ENCODE assay signal across 23 cellular contexts in the genomic region with DNA sequence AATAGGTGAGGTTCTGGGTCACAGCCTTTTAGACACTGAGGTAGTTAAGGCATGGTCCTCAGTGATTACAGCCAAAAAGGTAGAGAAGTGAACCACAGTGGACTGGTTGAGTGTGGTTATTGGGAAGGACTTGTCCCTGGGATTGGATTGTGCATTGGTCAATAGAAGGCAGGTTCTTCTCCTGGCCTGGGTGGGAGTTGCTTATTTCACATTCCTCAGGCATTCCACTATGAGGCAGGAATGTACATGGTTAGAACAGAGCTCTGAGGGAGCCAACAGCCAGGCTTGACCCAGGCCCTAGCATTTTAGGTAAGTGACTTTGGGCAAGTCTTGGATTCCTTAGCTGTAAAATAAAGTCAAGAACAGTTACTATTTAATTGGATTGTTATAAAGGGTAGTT.
DNase-seq lines count a peak whose midpoint lies in the region; ATAC-seq and TF ChIP-seq lines count a peak whose summit lies in the region.
"Had no signal": no experiment of that assay in that cellular context is flagged by ENCODE, and none has a peak within 500 bp of the region (broad histone marks: within the 10 kb centered on the region; RNA-seq: fewer than 3 reads in every experiment).

No MANE protein-coding gene starts in this region.

- H3K79me1 ChIP-seq in trophoblast cell (ENCODE audit: low read length) = peaks cover 2% of the 10 kb centered on the region

- no peak overlapping the region for H2BK120ac ChIP-seq in trophoblast cell (ENCODE audit: insufficient read depth, low read length, poor library complexity)

- H3K36me3 Mint-ChIP-seq in GM23338 (ENCODE audit: low read depth) = no peaks in the 10 kb centered on the region
- H3K36me3 Mint-ChIP-seq: stimulated activated naive B cell treated with anti-CD40 and anti-IgM and Interleukin-4, amounts not matched to agents 10 μg/mL and 1 μg/mL and 100 μg/mL, for 72 hours had no signal

- H3K9me3 ChIP-seq in trophoblast cell (ENCODE audit: insufficient read depth, low read depth, low read length) = no peaks in the 10 kb centered on the region
- H3K9me3 ChIP-seq: heart right ventricle, right atrium auricular region, tibial artery had no signal

- no peaks in the 10 kb centered on the region for H3F3A ChIP-seq in GM23338 (replicated peaks; ENCODE audit: low read depth)

- H2AFZ ChIP-seq in GM23338 (no peak overlapping the region), trophoblast cell (ENCODE audit: insufficient read depth, low read length, poor library complexity) (no peak overlapping the region)

- no peak overlapping the region for H3K27ac Mint-ChIP-seq in GM23338
- H3K27ac Mint-ChIP-seq: B cell; stimulated activated naive B cell treated with anti-CD40 and anti-IgM and Interleukin-4, amounts not matched to agents 10 μg/mL and 1 μg/mL and 100 μg/mL, for 72 hours had no signal

- no peak overlapping the region for H3K14ac ChIP-seq in trophoblast cell (ENCODE audit: low read length)

- no peak overlapping the region for H4K12ac ChIP-seq in trophoblast cell (ENCODE audit: low read depth, low read length)

- no peak overlapping the region for H4K91ac ChIP-seq in trophoblast cell (ENCODE audit: low read depth, low read length)

- H3K9ac ChIP-seq in trophoblast cell (ENCODE audit: low read length) = no peak overlapping the region

- no peaks in the 10 kb centered on the region for H3K4me1 ChIP-seq in GM23338 (ENCODE audit: insufficient read depth)
- peaks cover 10 to 16% of the 10 kb centered on the region in 2 experiments for H3K4me1 ChIP-seq in trophoblast cell (ENCODE audit: control insufficient read depth in 1 of 2, insufficient read depth in 2 of 2, low read length in 2 of 2)
- H3K4me1 ChIP-seq: heart right ventricle, right atrium auricular region had no signal

- H2BK12ac ChIP-seq in trophoblast cell (ENCODE audit: low read length) = peak overlapping the region; percentile 61

- H3K27me3 Mint-ChIP-seq in GM23338 (ENCODE audit: insufficient read depth, low read depth, poor library complexity) = no peaks in the 10 kb centered on the region

- peak; percentile 94 for ATAC-seq in GM23338
- ATAC-seq in GM18867 (IDR thresholded peaks at IDR 0.05; ENCODE audit: unreplicated experiment) = no peak
- ATAC-seq: heart right ventricle; left cardiac atrium; stimulated activated naive B cell treated with anti-CD40 and anti-IgM and Interleukin-4, amounts not matched to agents 10 μg/mL and 1 μg/mL and 100 μg/mL, for 72 hours had no signal

- H3K9me2 ChIP-seq in GM23338 (ENCODE audit: insufficient read depth) = 0 out of 2 replicates have a peak, but pooled peaks cover 6% of the 10 kb centered on the region

- H3K27me3 ChIP-seq in GM23338 (ENCODE audit: insufficient read depth) (no peaks in the 10 kb centered on the region), trophoblast cell (ENCODE audit: insufficient read depth, low read length) (no peaks in the 10 kb centered on the region)
- H3K27me3 ChIP-seq: heart right ventricle, right atrium auricular region, tibial artery had no signal

- H3K4me1 Mint-ChIP-seq in GM23338 = peaks cover 10% of the 10 kb centered on the region
- H3K4me1 Mint-ChIP-seq: B cell; stimulated activated naive B cell treated with anti-CD40 and anti-IgM and Interleukin-4, amounts not matched to agents 10 μg/mL and 1 μg/mL and 100 μg/mL, for 72 hours had no signal

- H3K4me3 Mint-ChIP-seq in GM23338 = no peak overlapping the region
- H3K4me3 Mint-ChIP-seq: B cell; stimulated activated naive B cell treated with anti-CD40 and anti-IgM and Interleukin-4, amounts not matched to agents 10 μg/mL and 1 μg/mL and 100 μg/mL, for 72 hours had no signal

- H3K9me3 Mint-ChIP-seq in GM23338 = no peaks in the 10 kb centered on the region
- H3K9me3 Mint-ChIP-seq: stimulated activated naive B cell treated with anti-CD40 and anti-IgM and Interleukin-4, amounts not matched to agents 10 μg/mL and 1 μg/mL and 100 μg/mL, for 72 hours had no signal

- no peak for TF ChIP-seq CTCF in GM23338 (conservative IDR thresholded peaks at IDR 0.05; ENCODE audit: low read depth in 2 of 2)

- H3K36me3 ChIP-seq in GM23338 (ENCODE audit: insufficient read depth) (no peaks in the 10 kb centered on the region), trophoblast cell (ENCODE audit: control insufficient read depth in 1 of 2, insufficient read depth in 2 of 2, low read length in 2 of 2) (no peaks in the 10 kb centered on the region)
- H3K36me3 ChIP-seq: heart right ventricle, right atrium auricular region, tibial artery had no signal

- H3K27ac ChIP-seq in GM23338 (ENCODE audit: low read depth) = no peak overlapping the region
- H3K27ac ChIP-seq in trophoblast cell (ENCODE audit: low read depth, low read length) = no peak overlapping the region
- H3K27ac ChIP-seq: coronary artery, heart right ventricle, right atrium auricular region, tibial artery had no signal

- DNase-seq in GM23338 (ENCODE audit: low spot score) = peak; percentile 68
- peak; percentile 8 for DNase-seq in SW480 (ENCODE audit: low spot score)
- DNase-seq in iPS DF 19.7 (ENCODE audit: low read depth, low spot score) = peak; percentile 20
- DNase-seq in trophoblast cell = peak; percentile 34 to 79
- DNase-seq in MV-4-11 (lab: John Stamatoyannopoulos, UW) = no peak
- no peak for DNase-seq in Ammon's horn (ENCODE audit: low spot score)
- DNase-seq in NK-92 (lab: John Stamatoyannopoulos, UW; ENCODE audit: unreplicated experiment) = no peak
- DNase-seq: activated CD4-positive, alpha-beta T cell treated with anti-CD3 and anti-CD28 coated beads, Interleukin-2, amount 50 U/mL, for 48 hours; activated naive CD4-positive, alpha-beta T cell treated with Interleukin-2 at 50 U/mL for 16 hours; aorta; heart right ventricle; left cardiac atrium; NCI-H1105; NCI-H2107; NCI-H510A treated with DMSO at 0.1 percent for 48 hours; Right ventricle myocardium superior; stimulated activated naive B cell treated with anti-CD40 and anti-IgM and Interleukin-4, amounts not matched to agents 10 μg/mL and 1 μg/mL and 100 μg/mL, for 72 hours; T-helper 1 cell; tibial artery had no signal

- H3K18ac ChIP-seq in trophoblast cell (ENCODE audit: low read length) = no peak overlapping the region

- no peak overlapping the region for H2BK5ac ChIP-seq in trophoblast cell (ENCODE audit: low read depth, low read length, poor library complexity)

- H4K20me1 ChIP-seq in GM23338 (replicated peaks; ENCODE audit: insufficient read depth) = no peaks in the 10 kb centered on the region

- H3K23ac ChIP-seq in trophoblast cell (ENCODE audit: low read length) = no peak overlapping the region

- H3K79me2 ChIP-seq in GM23338 (replicated peaks; ENCODE audit: insufficient read depth) (no peaks in the 10 kb centered on the region), trophoblast cell (ENCODE audit: control insufficient read depth, insufficient read depth, low read length, poor library complexity) (no peaks in the 10 kb centered on the region)

- no peak overlapping the region for H2AK5ac ChIP-seq in trophoblast cell (ENCODE audit: low read length)

- no peak overlapping the region for H3K4me2 ChIP-seq in GM23338
- H3K4me2 ChIP-seq in trophoblast cell (ENCODE audit: low read length) = no peak overlapping the region

- no peak overlapping the region for H3K4ac ChIP-seq in trophoblast cell (ENCODE audit: low read depth, low read length)

- H3K4me3 ChIP-seq in GM23338 (no peak overlapping the region), trophoblast cell (ENCODE audit: low read depth, low read length) (no peak overlapping the region)
- H3K4me3 ChIP-seq: coronary artery, heart right ventricle, right atrium auricular region, tibial artery had no signal

- no peak overlapping the region for H4K8ac ChIP-seq in trophoblast cell (ENCODE audit: low read depth, low read length)

Comparison
In these comparisons a context has a peak if more than half of its experiments do, and no peak if none do; other contexts are left out.
1. DNase-seq: peak in GM23338 (single experiment), SW480 (single experiment), iPS DF 19.7 (single experiment) and trophoblast cell (2 of 2); none in MV-4-11 (single experiment), Ammon's horn (single experiment) and NK-92 (single experiment).